ENCODE assay signal across 9 cellular contexts in genomic region chr20:64064145-64064698, GRCh38. TPM values are rescaled to one million over a fixed set of nuclear protein-coding genes. Genes with fewer than 3 reads are reported as not detected.
DNase-seq lines count a peak whose midpoint lies in the region; ATAC-seq, FAIRE-seq and TF ChIP-seq lines count a peak whose summit lies in the region.
"Had no signal": no experiment of that assay in that cellular context is flagged by ENCODE, and none has a peak within 500 bp of the region (broad histone marks: within the 10 kb centered on the region; RNA-seq: fewer than 3 reads in every experiment).

No MANE protein-coding gene starts in this region.

- H3K27me3 ChIP-seq in upper lobe of left lung (no peaks in the 10 kb centered on the region), colonic mucosa (no peaks in the 10 kb centered on the region)

- H3K36me3 Mint-ChIP-seq in activated naive CD4-positive, alpha-beta T cell treated with anti-CD3 and anti-CD28 coated beads, Interleukin-2, amount 10 ng/mL, durations not matched to agents 7 days and 5 days = no peaks in the 10 kb centered on the region
- H3K36me3 Mint-ChIP-seq in activated T-helper 2 cell treated with anti-CD3 and anti-CD28 coated beads, Interferon-gamma antibody, Interleukin-2, Interleukin-4, amounts not matched to agents 10 μg/mL and 5 μg/mL and 100 μg/mL, durations not matched to agents 14 hours and 24 hours and 36 hours (ENCODE audit: low read depth) = no peaks in the 10 kb centered on the region

- H3K4me3 ChIP-seq in kidney (ENCODE audit: low read length in 2 of 2) (peak overlapping the region; percentile 55 to 74), upper lobe of left lung (peak overlapping the region in 3 of 4 donors; percentile 78 to 95 (median 83)), colonic mucosa (no peak overlapping the region)

- H3K9ac ChIP-seq in kidney (ENCODE audit: low read length in 2 of 2) (peak overlapping the region; percentile 25 to 75), colonic mucosa (ENCODE audit: low read depth in 2 of 2, low read length in 2 of 2) (peak overlapping the region in 1 of 2 donors; percentile 40)

- TF ChIP-seq POLR2A in upper lobe of left lung (IDR thresholded peaks at IDR 0.05) = no peak

- peak overlapping the region; percentile 58 for H3K27ac Mint-ChIP-seq in activated naive CD4-positive, alpha-beta T cell treated with anti-CD3 and anti-CD28 coated beads, Interleukin-2, amount 10 ng/mL, durations not matched to agents 7 days and 5 days
- H3K27ac Mint-ChIP-seq in activated T-helper 2 cell treated with anti-CD3 and anti-CD28 coated beads, Interferon-gamma antibody, Interleukin-2, Interleukin-4, amounts not matched to agents 10 μg/mL and 5 μg/mL and 100 μg/mL, durations not matched to agents 14 hours and 24 hours and 36 hours = peak overlapping the region; percentile 88

- peak overlapping the region; percentile 86 for H3K4me3 Mint-ChIP-seq in activated naive CD4-positive, alpha-beta T cell treated with anti-CD3 and anti-CD28 coated beads, Interleukin-2, amount 10 ng/mL, durations not matched to agents 7 days and 5 days
- H3K4me3 Mint-ChIP-seq in activated T-helper 2 cell treated with anti-CD3 and anti-CD28 coated beads, Interferon-gamma antibody, Interleukin-2, Interleukin-4, amounts not matched to agents 10 μg/mL and 5 μg/mL and 100 μg/mL, durations not matched to agents 14 hours and 24 hours and 36 hours (ENCODE audit: low read depth) = peak overlapping the region; percentile 89

- CTCF ChIA-PET in activated naive CD4-positive, alpha-beta T cell treated with anti-CD3 and anti-CD28 coated beads, Interleukin-2, amount 10 ng/mL, durations not matched to agents 7 days and 5 days (lab: Charles Lee) = no interaction called here

- H3K27me3 Mint-ChIP-seq in activated naive CD4-positive, alpha-beta T cell treated with anti-CD3 and anti-CD28 coated beads, Interleukin-2, amount 10 ng/mL, durations not matched to agents 7 days and 5 days = peaks cover 11% of the 10 kb centered on the region
- H3K27me3 Mint-ChIP-seq in activated T-helper 2 cell treated with anti-CD3 and anti-CD28 coated beads, Interferon-gamma antibody, Interleukin-2, Interleukin-4, amounts not matched to agents 10 μg/mL and 5 μg/mL and 100 μg/mL, durations not matched to agents 14 hours and 24 hours and 36 hours (ENCODE audit: low read depth) = no peaks in the 10 kb centered on the region

- ATAC-seq in upper lobe of left lung (ENCODE audit: low FRiP score in 2 of 2) = no peak

- no peaks in the 10 kb centered on the region for H3K9me3 Mint-ChIP-seq in activated naive CD4-positive, alpha-beta T cell treated with anti-CD3 and anti-CD28 coated beads, Interleukin-2, amount 10 ng/mL, durations not matched to agents 7 days and 5 days
- H3K9me3 Mint-ChIP-seq in activated T-helper 2 cell treated with anti-CD3 and anti-CD28 coated beads, Interferon-gamma antibody, Interleukin-2, Interleukin-4, amounts not matched to agents 10 μg/mL and 5 μg/mL and 100 μg/mL, durations not matched to agents 14 hours and 24 hours and 36 hours = no peaks in the 10 kb centered on the region

- FAIRE-seq in kidney (lab: Jason Lieb, UNC) = no peak

- no peak for TF ChIP-seq CTCF in kidney (IDR thresholded peaks at IDR 0.05; ENCODE audit: borderline replicate concordance, extremely low read depth, insufficient read depth)
- TF ChIP-seq CTCF in upper lobe of left lung (IDR thresholded peaks at IDR 0.05) = no peak
- TF ChIP-seq CTCF in colonic mucosa (IDR thresholded peaks at IDR 0.05) = no peak

- H3K4me1 ChIP-seq in kidney (ENCODE audit: control insufficient read depth in 1 of 2, insufficient read depth in 1 of 2, low read depth in 1 of 2, low read length in 2 of 2) = peaks cover 6 to 18% of the 10 kb centered on the region in 2 donors
- H3K4me1 ChIP-seq in upper lobe of left lung = peaks cover 24 to 38% (median 28%) of the 10 kb centered on the region in 4 donors
- H3K4me1 ChIP-seq in colonic mucosa = peaks cover 5% of the 10 kb centered on the region

- 46 to 48% methylated on average over 9 to 12 of the region's 12 CpGs for WGBS in upper lobe of left lung, 2 donors

- no peak for TF ChIP-seq EP300 in upper lobe of left lung (IDR thresholded peaks at IDR 0.05)

- H3K36me3 ChIP-seq in kidney (ENCODE audit: control insufficient read depth in 1 of 2, insufficient read depth in 2 of 2, low read length in 2 of 2) = no peaks in the 10 kb centered on the region
- H3K36me3 ChIP-seq in upper lobe of left lung = no peaks in the 10 kb centered on the region
- H3K36me3 ChIP-seq in colonic mucosa = no peaks in the 10 kb centered on the region

- DNase-seq in activated naive CD4-positive, alpha-beta T cell treated with anti-CD3 and anti-CD28 coated beads, Interleukin-2, amount 10 ng/mL, durations not matched to agents 7 days and 5 days = no peak
- no peak for DNase-seq in activated naive CD4-positive, alpha-beta T cell treated with Interleukin-2 at 50 U/mL for 16 hours
- DNase-seq in activated T-helper 2 cell treated with anti-CD3 and anti-CD28 coated beads, Interferon-gamma antibody, Interleukin-2, Interleukin-4, amounts not matched to agents 10 μg/mL and 5 μg/mL and 100 μg/mL, durations not matched to agents 14 hours and 24 hours and 36 hours (ENCODE audit: low spot score) = no peak
- DNase-seq in kidney (no peak), upper lobe of left lung (peak in 1 of 2 donors; percentile 56), HuH-7.5 (ENCODE audit: low spot score) (no peak), colonic mucosa (no peak), NCI-H1092 (lab: John Stamatoyannopoulos, UW) (no peak)
- DNase-seq: activated CD4-positive, CD25-positive, alpha-beta regulatory T cell had no signal

- peaks cover 62% of the 10 kb centered on the region for H3K4me1 Mint-ChIP-seq in activated naive CD4-positive, alpha-beta T cell treated with anti-CD3 and anti-CD28 coated beads, Interleukin-2, amount 10 ng/mL, durations not matched to agents 7 days and 5 days
- H3K4me1 Mint-ChIP-seq in activated T-helper 2 cell treated with anti-CD3 and anti-CD28 coated beads, Interferon-gamma antibody, Interleukin-2, Interleukin-4, amounts not matched to agents 10 μg/mL and 5 μg/mL and 100 μg/mL, durations not matched to agents 14 hours and 24 hours and 36 hours (ENCODE audit: low read depth) = peaks cover 45% of the 10 kb centered on the region

- intact Hi-C loops in activated T-helper 2 cell treated with anti-CD3 and anti-CD28 coated beads, Interferon-gamma antibody, Interleukin-2, Interleukin-4, amounts not matched to agents 10 μg/mL and 5 μg/mL and 100 μg/mL, durations not matched to agents 14 hours and 24 hours and 36 hours (cut with micrococcal nuclease) = loop anchor here (10.0 kb wide), 1 partner anchor 429 kb away; no protein-coding TSS in a partner anchor
- intact Hi-C loops in kidney (cut with DNase I) = no loop called here
- intact Hi-C loops in colonic mucosa (cut with DNase I) = loop anchor here (5.0 kb wide), 1 partner anchor 82 kb away; the partner anchor contains the start of gene PRPF6

- no peaks in the 10 kb centered on the region for H3K9me3 ChIP-seq in kidney (ENCODE audit: control insufficient read depth in 1 of 2, low read length in 2 of 2)
- no peaks in the 10 kb centered on the region for H3K9me3 ChIP-seq in upper lobe of left lung
- H3K9me3 ChIP-seq in colonic mucosa = no peaks in the 10 kb centered on the region

- H3K27ac ChIP-seq in kidney (ENCODE audit: low read depth in 2 of 2, low read length in 2 of 2) (no peak overlapping the region), upper lobe of left lung (peak overlapping the region in 2 of 4 donors; percentile 68 to 85), colonic mucosa (no peak overlapping the region)

RNA-seq across cellular contexts. Expression of gene TCEA2, which starts 1.2 kb away (rescaled TPM):
- 49.0 and 49.9 TPM in 2 replicates for total RNA-seq in activated T-helper 2 cell treated with anti-CD3 and anti-CD28 coated beads, Interferon-gamma antibody, Interleukin-2, Interleukin-4, amounts not matched to agents 10 μg/mL and 5 μg/mL and 100 μg/mL, durations not matched to agents 14 hours and 24 hours and 36 hours
- total RNA-seq in kidney (53.8 TPM), upper lobe of left lung (10 to 100 TPM; 21.7 to 56.0 (median 28.4) TPM), colonic mucosa (10 to 100 TPM in 1 of 2 donors, 1 to 10 TPM in 1; 7.3 to 11.8 TPM)
- 90.9 TPM for polyA plus RNA-seq in kidney (ENCODE audit: insufficient read depth, low read depth, low replicate concordance)

RNA-seq across cellular contexts. Expression of gene SOX18, which starts 14.8 kb away (rescaled TPM):
- total RNA-seq in activated T-helper 2 cell treated with anti-CD3 and anti-CD28 coated beads, Interferon-gamma antibody, Interleukin-2, Interleukin-4, amounts not matched to agents 10 μg/mL and 5 μg/mL and 100 μg/mL, durations not matched to agents 14 hours and 24 hours and 36 hours = 1.0 and 1.1 TPM in 2 replicates
- total RNA-seq in kidney = 56.7 TPM
- 36.5 TPM for polyA plus RNA-seq in kidney (ENCODE audit: insufficient read depth, low read depth, low replicate concordance)
- 100 to 1,000 TPM in 1 of 6 donors, 10 to 100 TPM in 4, 1 to 10 TPM in 1; 6.3 to 138 (median 37.7) TPM for total RNA-seq in upper lobe of left lung
- total RNA-seq in colonic mucosa = 10 to 100 TPM in 1 of 2 donors, 1 to 10 TPM in 1; 8.4 to 26.8 TPM

RNA-seq across cellular contexts. Expression of gene RGS19, which starts 15.1 kb away (rescaled TPM):
- 42.0 and 43.3 TPM in 2 replicates for total RNA-seq in activated T-helper 2 cell treated with anti-CD3 and anti-CD28 coated beads, Interferon-gamma antibody, Interleukin-2, Interleukin-4, amounts not matched to agents 10 μg/mL and 5 μg/mL and 100 μg/mL, durations not matched to agents 14 hours and 24 hours and 36 hours
- total RNA-seq in kidney (20.2 TPM), upper lobe of left lung (10 to 100 TPM; 21.5 to 70.8 (median 55.6) TPM), colonic mucosa (1 to 10 TPM; 3.4 to 4.5 TPM)
- polyA plus RNA-seq in kidney (ENCODE audit: insufficient read depth, low read depth, low replicate concordance) = 6.8 TPM

RNA-seq across cellular contexts. Expression of gene OPRL1, which starts 15.7 kb away (rescaled TPM):
- total RNA-seq in activated T-helper 2 cell treated with anti-CD3 and anti-CD28 coated beads, Interferon-gamma antibody, Interleukin-2, Interleukin-4, amounts not matched to agents 10 μg/mL and 5 μg/mL and 100 μg/mL, durations not matched to agents 14 hours and 24 hours and 36 hours = 0.32 and 0.41 TPM in 2 replicates
- total RNA-seq in kidney (1.2 TPM), upper lobe of left lung (1 to 10 TPM; 1.7 to 3.1 (median 2.6) TPM), colonic mucosa (under 1 TPM; 0.24 to 0.25 TPM)
- 0.39 TPM for polyA plus RNA-seq in kidney (ENCODE audit: insufficient read depth, low read depth, low replicate concordance)

RNA-seq across cellular contexts. Expression of gene LKAAEAR1, which starts 20.0 kb away (rescaled TPM):
- total RNA-seq in activated T-helper 2 cell treated with anti-CD3 and anti-CD28 coated beads, Interferon-gamma antibody, Interleukin-2, Interleukin-4, amounts not matched to agents 10 μg/mL and 5 μg/mL and 100 μg/mL, durations not matched to agents 14 hours and 24 hours and 36 hours = 0.21 and 0.25 TPM in 2 replicates
- total RNA-seq in kidney (0.31 TPM), upper lobe of left lung (1 to 10 TPM in 4 of 6 donors, not detected in 2; 1.3 to 7.8 (median 4.9) TPM), colonic mucosa (not detected)
- polyA plus RNA-seq in kidney (ENCODE audit: insufficient read depth, low read depth, low replicate concordance) = not detected
